Comparison of ENCODE assay signal across 8 cellular contexts in genomic region chr3:25664810-25665645, GRCh38. TPM values are rescaled to one million over a fixed set of nuclear protein-coding genes. Genes with fewer than 3 reads are reported as not detected.
DNase-seq lines count a peak whose midpoint lies in the region; ATAC-seq and TF ChIP-seq lines count a peak whose summit lies in the region.

TSS of gene TOP2B (minus strand) at chr3:25664907. CDS start at chr3:25664297, 610 bp downstream.

- no peaks in the 10 kb centered on the region for H3K9me3 Mint-ChIP-seq in activated CD4-positive, alpha-beta memory T cell treated with anti-CD3 and anti-CD28 coated beads, Interleukin-2, amount 10 ng/mL, durations not matched to agents 7 days and 5 days

- TF ChIP-seq RAD21 in liver (IDR thresholded peaks at IDR 0.05), result no peak

- H3K4me3 ChIP-seq in dorsolateral prefrontal cortex, result peak within 1 kb of the TSS; percentile 61 to 92 (median 80)
- H3K4me3 ChIP-seq in liver (ENCODE audit: low read depth in 1 of 3, low read length in 3 of 3), result peak within 1 kb of the TSS; percentile 71 to 99 (median 73)

- ATAC-seq in GM19438 (IDR thresholded peaks at IDR 0.05; ENCODE audit: low read depth, unreplicated experiment) (peak; percentile 80), HG03575 (IDR thresholded peaks at IDR 0.05; ENCODE audit: extremely low read depth, insufficient number of reproducible peaks, low FRiP score, unreplicated experiment) (peak; percentile 75)

- POLR2A ChIA-PET in activated CD4-positive, alpha-beta memory T cell treated with anti-CD3 and anti-CD28 coated beads, Interleukin-2, amount 10 ng/mL, durations not matched to agents 7 days and 5 days (lab: Charles Lee), result interaction anchor here (1.0 to 1.7 kb wide), 5 partner anchors 116 to 125 kb away, joined by 3 to 11 read pairs (median 8); partner anchors contain the start of genes NGLY1 and OXSM

- peaks cover 36% of the 10 kb centered on the region for H3K4me1 Mint-ChIP-seq in activated CD4-positive, alpha-beta memory T cell treated with anti-CD3 and anti-CD28 coated beads, Interleukin-2, amount 10 ng/mL, durations not matched to agents 7 days and 5 days

- intact Hi-C loops in dorsolateral prefrontal cortex (cut with DNase I), result loop anchor here (2.0 to 5.0 kb wide), 3 partner anchors 14 to 118 kb away; partner anchors contain the start of gene NGLY1 (in 2 of the 2)

- no peaks in the 10 kb centered on the region for H3K27me3 ChIP-seq in dorsolateral prefrontal cortex
- H3K27me3 ChIP-seq in liver (ENCODE audit: control insufficient read depth in 4 of 4, insufficient read depth in 4 of 4, low read length in 3 of 4), result no peaks in the 10 kb centered on the region

- peak; percentile 98 for DNase-seq in CD1c-positive myeloid dendritic cell (ENCODE audit: extremely low spot score)
- peak; percentile 72 for DNase-seq in NCI-H82 treated with DMSO at 0.1 percent for 48 hours (lab: John Stamatoyannopoulos, UW; ENCODE audit: unreplicated experiment)
- peak; percentile 96 for DNase-seq in activated CD4-positive, alpha-beta memory T cell treated with anti-CD3 and anti-CD28 coated beads, Interleukin-2, amount 10 ng/mL, durations not matched to agents 7 days and 5 days
- DNase-seq in dorsolateral prefrontal cortex, result peak; percentile 95 to 98 (median 97)
- peak; percentile 95 for DNase-seq in stimulated activated CD4-positive, alpha-beta T cell treated with anti-CD3 and anti-CD28 coated beads, Interleukin-4, amount 100 ng/mL, for 24 hours

- H3K27me3 Mint-ChIP-seq in activated CD4-positive, alpha-beta memory T cell treated with anti-CD3 and anti-CD28 coated beads, Interleukin-2, amount 10 ng/mL, durations not matched to agents 7 days and 5 days, result peaks cover 5% of the 10 kb centered on the region

- TF ChIP-seq CTCF in dorsolateral prefrontal cortex (IDR thresholded peaks at IDR 0.05 in 54 of 56, conservative IDR thresholded peaks at IDR 0.05 in 2 of 56; ENCODE audit: low read depth in 1 of 56, partially characterized antibody in 56 of 56) (peak in 10 of 56 donors; percentile 6 to 25 (median 14)), liver (IDR thresholded peaks at IDR 0.05; ENCODE audit: low read depth, low read length, missing input control) (no peak)

- peak within 1 kb of the TSS; percentile 95 for H3K27ac Mint-ChIP-seq in activated CD4-positive, alpha-beta memory T cell treated with anti-CD3 and anti-CD28 coated beads, Interleukin-2, amount 10 ng/mL, durations not matched to agents 7 days and 5 days

- peak within 1 kb of the TSS; percentile 88 to 99 (median 98) for H3K27ac ChIP-seq in dorsolateral prefrontal cortex
- H3K27ac ChIP-seq in liver (ENCODE audit: low read depth in 1 of 2, low read length in 2 of 2), result peak within 1 kb of the TSS; percentile 94 to 97

- H3K36me3 ChIP-seq in liver (ENCODE audit: control insufficient read depth in 4 of 4, insufficient read depth in 3 of 4, low read depth in 1 of 4, low read length in 3 of 4), result no peaks in the 10 kb centered on the region

- 3% methylated on average over 43 of the region's 43 CpGs for WGBS in liver

- no peaks in the 10 kb centered on the region for H3K9me3 ChIP-seq in liver (ENCODE audit: control insufficient read depth in 4 of 4, low read length in 3 of 4)

- H3K36me3 Mint-ChIP-seq in activated CD4-positive, alpha-beta memory T cell treated with anti-CD3 and anti-CD28 coated beads, Interleukin-2, amount 10 ng/mL, durations not matched to agents 7 days and 5 days (ENCODE audit: low read depth), result peaks cover 18% of the 10 kb centered on the region

- peak within 1 kb of the TSS; percentile 95 to 96 for H3K9ac ChIP-seq in liver (ENCODE audit: low read depth in 1 of 2, low read length in 2 of 2)

- H3K4me3 Mint-ChIP-seq in activated CD4-positive, alpha-beta memory T cell treated with anti-CD3 and anti-CD28 coated beads, Interleukin-2, amount 10 ng/mL, durations not matched to agents 7 days and 5 days, result peak within 1 kb of the TSS; percentile 92

- CTCF ChIA-PET in activated CD4-positive, alpha-beta memory T cell treated with anti-CD3 and anti-CD28 coated beads, Interleukin-2, amount 10 ng/mL, durations not matched to agents 7 days and 5 days (lab: Charles Lee), result no interaction called here

- H3K4me1 ChIP-seq in liver (ENCODE audit: control insufficient read depth in 4 of 4, insufficient read depth in 4 of 4, low read length in 3 of 4), result peaks cover 2 to 17% (median 13%) of the 10 kb centered on the region in 4 donors

TF ChIP-seq in liver, 16 proteins besides CTCF, POLR2A, EP300 and RAD21:
- TF ChIP-seq YY1 (IDR thresholded peaks at IDR 0.05) (peak; percentile 95), RXRA (IDR thresholded peaks at IDR 0.05) (peak in 1 of 2 donors; percentile 16), REST (IDR thresholded peaks at IDR 0.05) (peak; percentile 63), HNF4G (IDR thresholded peaks at IDR 0.05) (no peak), HNF4A (conservative IDR thresholded peaks at IDR 0.05) (no peak), EGR1 (IDR thresholded peaks at IDR 0.05; ENCODE audit: low read depth in 2 of 2) (peak; percentile 77 to 86), JUND (IDR thresholded peaks at IDR 0.05) (no peak), NR2F2 (IDR thresholded peaks at IDR 0.05) (no peak), MAX (IDR thresholded peaks at IDR 0.05) (no peak), FOXA2 (IDR thresholded peaks at IDR 0.05) (peak; percentile 24), GABPA (IDR thresholded peaks at IDR 0.05 in 1 of 2, conservative IDR thresholded peaks at IDR 0.05 in 1 of 2) (no peak), TAF1 (conservative IDR thresholded peaks at IDR 0.05) (peak; percentile 28), FOXA1 (IDR thresholded peaks at IDR 0.05) (no peak), SP1 (IDR thresholded peaks at IDR 0.05) (peak; percentile 85)
- TF ChIP-seq, protein P1, sequence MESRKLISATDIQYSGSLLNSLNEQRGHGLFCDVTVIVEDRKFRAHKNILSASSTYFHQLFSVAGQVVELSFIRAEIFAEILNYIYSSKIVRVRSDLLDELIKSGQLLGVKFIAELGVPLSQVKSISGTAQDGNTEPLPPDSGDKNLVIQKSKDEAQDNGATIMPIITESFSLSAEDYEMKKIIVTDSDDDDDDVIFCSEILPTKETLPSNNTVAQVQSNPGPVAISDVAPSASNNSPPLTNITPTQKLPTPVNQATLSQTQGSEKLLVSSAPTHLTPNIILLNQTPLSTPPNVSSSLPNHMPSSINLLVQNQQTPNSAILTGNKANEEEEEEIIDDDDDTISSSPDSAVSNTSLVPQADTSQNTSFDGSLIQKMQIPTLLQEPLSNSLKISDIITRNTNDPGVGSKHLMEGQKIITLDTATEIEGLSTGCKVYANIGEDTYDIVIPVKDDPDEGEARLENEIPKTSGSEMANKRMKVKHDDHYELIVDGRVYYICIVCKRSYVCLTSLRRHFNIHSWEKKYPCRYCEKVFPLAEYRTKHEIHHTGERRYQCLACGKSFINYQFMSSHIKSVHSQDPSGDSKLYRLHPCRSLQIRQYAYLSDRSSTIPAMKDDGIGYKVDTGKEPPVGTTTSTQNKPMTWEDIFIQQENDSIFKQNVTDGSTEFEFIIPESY (IDR thresholded peaks at IDR 0.05), result no peak
- TF ChIP-seq, protein P2, sequence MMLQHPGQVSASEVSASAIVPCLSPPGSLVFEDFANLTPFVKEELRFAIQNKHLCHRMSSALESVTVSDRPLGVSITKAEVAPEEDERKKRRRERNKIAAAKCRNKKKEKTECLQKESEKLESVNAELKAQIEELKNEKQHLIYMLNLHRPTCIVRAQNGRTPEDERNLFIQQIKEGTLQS (IDR thresholded peaks at IDR 0.05), result no peak

RNA-seq across cellular contexts. Expression of gene TOP2B, which starts in this region (rescaled TPM):
- total RNA-seq in activated CD4-positive, alpha-beta memory T cell treated with anti-CD3 and anti-CD28 coated beads, Interleukin-2, amount 10 ng/mL, durations not matched to agents 7 days and 5 days, result 100 to 1,000 TPM; 114 TPM
- total RNA-seq in dorsolateral prefrontal cortex, result 100 to 1,000 TPM in 113 of 120 experiments, 10 to 100 TPM in 7; 80.7 to 162 (median 127) TPM
- 10 to 100 TPM; 46.7 to 52.9 TPM for total RNA-seq in liver
- polyA plus RNA-seq in liver, result 10 to 100 TPM; 13.5 to 22.4 TPM

Comparison
In these comparisons a context has a peak if more than half of its experiments do, and no peak if none do; other contexts are left out.
1. Peak in every context shown above with its lines: DNase-seq, ATAC-seq, H3K4me3 ChIP-seq and H3K27ac ChIP-seq.